ENCODE assay signal across 3 cellular contexts in the genomic region with DNA sequence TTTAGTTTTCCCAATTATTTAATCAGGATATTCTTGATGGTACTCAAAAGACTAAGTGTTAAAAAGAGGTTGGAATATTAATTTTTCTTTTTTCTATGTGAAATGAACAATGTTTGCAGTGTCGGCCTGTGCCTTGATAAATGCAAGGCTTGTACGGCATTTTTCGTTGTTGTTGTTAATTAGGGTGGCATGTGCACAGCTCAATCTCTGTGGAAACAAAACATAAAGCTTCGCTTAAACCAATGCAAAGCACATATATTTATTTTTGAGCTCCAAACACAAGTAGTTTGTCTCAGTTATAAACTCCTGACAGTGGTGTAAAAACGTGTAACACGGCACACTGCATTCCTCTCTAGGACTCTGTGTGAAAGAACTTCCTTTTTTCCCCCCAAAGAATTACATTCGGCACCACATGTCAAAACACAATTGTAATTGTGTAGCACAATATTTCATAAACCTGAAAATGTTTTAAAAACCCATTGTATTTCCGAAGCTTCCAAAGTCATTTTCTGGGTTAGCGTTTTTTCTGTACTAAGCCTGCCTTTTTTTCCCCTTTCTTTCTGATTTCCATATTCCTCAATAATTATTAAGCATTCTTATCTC.
"Had no signal": no experiment of that assay in that cellular context is flagged by ENCODE, and none has a peak within 500 bp of the region (broad histone marks: within the 10 kb centered on the region; RNA-seq: fewer than 3 reads in every experiment).

No MANE protein-coding gene starts in this region.

- DNase-seq: GDM1, GF-D8 had no signal

- ATAC-seq: GM12878 had no signal

- H3K4me3 ChIP-seq: GM12878 had no signal
